Comparison of ENCODE assay signal across 1 cellular context in the genomic region with DNA sequence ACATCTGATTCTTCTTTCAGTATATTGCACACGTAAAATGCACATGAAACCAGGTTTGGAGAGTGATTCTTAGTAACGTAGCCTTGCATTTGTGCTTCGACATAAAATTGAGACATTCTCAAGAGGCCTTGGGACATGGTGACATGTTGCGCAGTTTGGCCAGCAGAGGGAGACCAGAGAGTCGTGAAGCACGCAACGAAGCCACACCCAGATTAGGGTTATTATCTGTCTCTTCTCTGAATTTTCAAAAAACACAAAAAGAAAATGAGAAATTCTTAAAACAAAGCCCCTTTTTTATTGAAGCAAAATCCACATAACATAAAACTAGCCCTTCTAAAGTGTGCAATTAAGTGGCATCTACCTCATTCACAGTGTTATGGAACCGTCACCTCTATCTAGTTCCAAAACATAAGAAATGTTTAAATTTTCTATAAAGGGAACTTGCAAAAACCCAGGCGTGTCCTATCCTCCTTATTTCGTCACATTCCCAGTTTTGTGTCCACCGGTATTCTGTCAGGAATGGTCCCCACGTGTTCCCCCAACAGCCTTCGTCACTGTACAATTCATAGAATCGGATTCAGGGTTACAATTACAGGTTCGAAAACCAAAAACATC.
TF ChIP-seq lines count a peak whose summit lies in the region.

No MANE protein-coding gene starts in this region.

TF ChIP-seq in Ishikawa, 13 proteins besides CTCF, POLR2A, EP300 and RAD21 (continued from another document):
- TF ChIP-seq CEBPB (IDR thresholded peaks at IDR 0.05) (no peak), ZBTB7A (IDR thresholded peaks at IDR 0.05; ENCODE audit: low read depth) (no peak), FOXM1 (IDR thresholded peaks at IDR 0.05; ENCODE audit: borderline replicate concordance, low read depth) (no peak)
- TF ChIP-seq, protein P1, sequence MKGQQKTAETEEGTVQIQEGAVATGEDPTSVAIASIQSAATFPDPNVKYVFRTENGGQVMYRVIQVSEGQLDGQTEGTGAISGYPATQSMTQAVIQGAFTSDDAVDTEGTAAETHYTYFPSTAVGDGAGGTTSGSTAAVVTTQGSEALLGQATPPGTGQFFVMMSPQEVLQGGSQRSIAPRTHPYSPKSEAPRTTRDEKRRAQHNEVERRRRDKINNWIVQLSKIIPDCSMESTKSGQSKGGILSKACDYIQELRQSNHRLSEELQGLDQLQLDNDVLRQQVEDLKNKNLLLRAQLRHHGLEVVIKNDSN (IDR thresholded peaks at IDR 0.05) = no peak
